In the genomic region with DNA sequence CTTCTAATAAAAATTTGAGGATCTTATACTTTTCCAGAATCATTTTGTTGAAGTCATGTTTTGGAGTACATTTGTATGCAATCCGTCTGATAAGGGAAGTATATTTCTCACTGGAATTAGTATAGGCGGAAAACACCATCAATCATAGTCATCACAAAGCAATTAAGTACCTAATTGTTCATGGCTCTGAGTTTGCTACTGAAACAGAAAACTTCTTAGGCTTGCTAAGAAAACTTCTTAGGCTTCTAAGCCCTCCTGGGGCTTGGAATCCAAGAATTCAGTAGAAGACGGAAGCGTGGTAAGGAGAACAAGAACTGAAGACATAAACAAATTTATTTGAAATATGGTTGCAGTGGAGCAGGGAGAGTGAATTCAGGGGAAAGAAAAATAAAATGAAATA, we compare ENCODE assay signal across 17 cellular contexts.
DNase-seq lines count a peak whose midpoint lies in the region; ATAC-seq and TF ChIP-seq lines count a peak whose summit lies in the region.
"Had no signal": no experiment of that assay in that cellular context is flagged by ENCODE, and none has a peak within 500 bp of the region (broad histone marks: within the 10 kb centered on the region; RNA-seq: fewer than 3 reads in every experiment).

No MANE protein-coding gene starts in this region.

- no peak for TF ChIP-seq POLR2A in stomach (IDR thresholded peaks at IDR 0.05)
- TF ChIP-seq POLR2A in heart left ventricle (IDR thresholded peaks at IDR 0.05), result no peak

- H3K27me3 ChIP-seq in stomach (no peaks in the 10 kb centered on the region), heart left ventricle (no peaks in the 10 kb centered on the region)

- peaks cover 61% of the 10 kb centered on the region for H3K4me1 Mint-ChIP-seq in nephron progenitor cell
- no peaks in the 10 kb centered on the region for H3K4me1 Mint-ChIP-seq in stimulated activated naive B cell treated with anti-CD40 and anti-IgM and Interleukin-4, amounts not matched to agents 10 μg/mL and 1 μg/mL and 100 μg/mL, for 72 hours
- H3K4me1 Mint-ChIP-seq: CD4-positive, alpha-beta memory T cell had no signal

- WGBS in stomach, 5 donors, result 49 to 70% (median 56%) methylated on average over 4 of the region's 4 CpGs
- WGBS in heart left ventricle, 4 donors, result 82 to 85% (median 83%) methylated on average over 4 of the region's 4 CpGs

- H3K36me3 ChIP-seq in HEK293 (ENCODE audit: control insufficient read depth in 2 of 2, insufficient read depth in 1 of 2, low read length in 2 of 2) (no peaks in the 10 kb centered on the region), stomach (no peaks in the 10 kb centered on the region), heart left ventricle (no peaks in the 10 kb centered on the region)
- H3K36me3 ChIP-seq: HAP-1 had no signal

- POLR2A ChIA-PET in HEK293 (lab: Yijun Ruan, JAX), result no interaction called here

- CTCF ChIA-PET in HEK293 (lab: Yijun Ruan, JAX), result no interaction called here

- TF ChIP-seq EP300 in stomach (IDR thresholded peaks at IDR 0.05), result no peak

- intact Hi-C loops in stomach (cut with DNase I; ENCODE audit: low total_unique reads) (no loop called here), heart left ventricle (cut with DNase I) (no loop called here)

- H3K4me1 ChIP-seq in HEK293 (ENCODE audit: control insufficient read depth, insufficient read depth, low read length) (peaks cover 7% of the 10 kb centered on the region; the same call in 1 of the 2 replicates), stomach (peaks cover 0 to 11% (median 2%) of the 10 kb centered on the region in 4 donors), heart left ventricle (no peaks in the 10 kb centered on the region)
- H3K4me1 ChIP-seq: HAP-1 had no signal

- H3K4me3 Mint-ChIP-seq in nephron progenitor cell, result no peak overlapping the region
- H3K4me3 Mint-ChIP-seq in stimulated activated naive B cell treated with anti-CD40 and anti-IgM and Interleukin-4, amounts not matched to agents 10 μg/mL and 1 μg/mL and 100 μg/mL, for 72 hours, result no peak overlapping the region
- H3K4me3 Mint-ChIP-seq: CD4-positive, alpha-beta memory T cell had no signal

- no peaks in the 10 kb centered on the region for H3K9me3 ChIP-seq in HEK293 (ENCODE audit: control insufficient read depth, insufficient read depth, low read depth, low read length)
- no peaks in the 10 kb centered on the region for H3K9me3 ChIP-seq in stomach
- H3K9me3 ChIP-seq in heart left ventricle, result no peaks in the 10 kb centered on the region
- H3K9me3 ChIP-seq: A549, Caco-2, HAP-1 had no signal

- H3K4me3 ChIP-seq in HEK293 (ENCODE audit: low read depth, low read length) (no peak overlapping the region), stomach (no peak overlapping the region), heart left ventricle (no peak overlapping the region)
- H3K4me3 ChIP-seq: A549, HAP-1 had no signal

- DNase-seq in NCI-H69 (lab: John Stamatoyannopoulos, UW) (peak; percentile 44), left kidney (ENCODE audit: low read depth, low spot score) (peak; percentile 37), nephron progenitor cell (no peak), stomach (no peak), midbrain (lab: John Stamatoyannopoulos, UW) (no peak), heart left ventricle (no peak)
- no peak for DNase-seq in stimulated activated naive B cell treated with anti-CD40 and anti-IgM and Interleukin-4, amounts not matched to agents 10 μg/mL and 1 μg/mL and 100 μg/mL, for 72 hours
- DNase-seq: 8988T; C1 segment of cervical spinal cord; Caco-2; CD4-positive, alpha-beta memory T cell; DMS153; DND-41; GOT3 had no signal

- no peaks in the 10 kb centered on the region for H3K36me3 Mint-ChIP-seq in nephron progenitor cell (ENCODE audit: low read depth)
- no peaks in the 10 kb centered on the region for H3K36me3 Mint-ChIP-seq in stimulated activated naive B cell treated with anti-CD40 and anti-IgM and Interleukin-4, amounts not matched to agents 10 μg/mL and 1 μg/mL and 100 μg/mL, for 72 hours
- H3K36me3 Mint-ChIP-seq: CD4-positive, alpha-beta memory T cell had no signal

- no peak for ATAC-seq in stimulated activated naive B cell treated with anti-CD40 and anti-IgM and Interleukin-4, amounts not matched to agents 10 μg/mL and 1 μg/mL and 100 μg/mL, for 72 hours (replicated peaks)
- no peak for ATAC-seq in heart left ventricle
- ATAC-seq: A549 had no signal

- no peak for TF ChIP-seq CTCF in HEK293 (tag by site-specific recombination; IDR thresholded peaks at IDR 0.05)
- no peak for TF ChIP-seq CTCF in nephron progenitor cell (IDR thresholded peaks at IDR 0.05)
- TF ChIP-seq CTCF in stomach (IDR thresholded peaks at IDR 0.05), result no peak
- TF ChIP-seq CTCF in heart left ventricle (IDR thresholded peaks at IDR 0.05), result no peak

- no peaks in the 10 kb centered on the region for H3K27me3 Mint-ChIP-seq in nephron progenitor cell (ENCODE audit: low read depth, poor library complexity)
- no peaks in the 10 kb centered on the region for H3K27me3 Mint-ChIP-seq in stimulated activated naive B cell treated with anti-CD40 and anti-IgM and Interleukin-4, amounts not matched to agents 10 μg/mL and 1 μg/mL and 100 μg/mL, for 72 hours
- H3K27me3 Mint-ChIP-seq: CD4-positive, alpha-beta memory T cell had no signal

- peak overlapping the region; percentile 14 for H3K27ac Mint-ChIP-seq in nephron progenitor cell
- no peak overlapping the region for H3K27ac Mint-ChIP-seq in stimulated activated naive B cell treated with anti-CD40 and anti-IgM and Interleukin-4, amounts not matched to agents 10 μg/mL and 1 μg/mL and 100 μg/mL, for 72 hours
- H3K27ac Mint-ChIP-seq: CD4-positive, alpha-beta memory T cell had no signal

- no peak overlapping the region for H3K27ac ChIP-seq in HEK293 (ENCODE audit: extremely low read depth, low read depth, low read length)
- H3K27ac ChIP-seq in stomach, result no peak overlapping the region
- H3K27ac ChIP-seq in heart left ventricle, result no peak overlapping the region
- H3K27ac ChIP-seq: A549 had no signal

- H3K9me3 Mint-ChIP-seq in nephron progenitor cell, result no peaks in the 10 kb centered on the region
- no peaks in the 10 kb centered on the region for H3K9me3 Mint-ChIP-seq in stimulated activated naive B cell treated with anti-CD40 and anti-IgM and Interleukin-4, amounts not matched to agents 10 μg/mL and 1 μg/mL and 100 μg/mL, for 72 hours

TF ChIP-seq in HEK293, 187 proteins besides CTCF, POLR2A, EP300 and RAD21:
- TF ChIP-seq, protein P1, sequence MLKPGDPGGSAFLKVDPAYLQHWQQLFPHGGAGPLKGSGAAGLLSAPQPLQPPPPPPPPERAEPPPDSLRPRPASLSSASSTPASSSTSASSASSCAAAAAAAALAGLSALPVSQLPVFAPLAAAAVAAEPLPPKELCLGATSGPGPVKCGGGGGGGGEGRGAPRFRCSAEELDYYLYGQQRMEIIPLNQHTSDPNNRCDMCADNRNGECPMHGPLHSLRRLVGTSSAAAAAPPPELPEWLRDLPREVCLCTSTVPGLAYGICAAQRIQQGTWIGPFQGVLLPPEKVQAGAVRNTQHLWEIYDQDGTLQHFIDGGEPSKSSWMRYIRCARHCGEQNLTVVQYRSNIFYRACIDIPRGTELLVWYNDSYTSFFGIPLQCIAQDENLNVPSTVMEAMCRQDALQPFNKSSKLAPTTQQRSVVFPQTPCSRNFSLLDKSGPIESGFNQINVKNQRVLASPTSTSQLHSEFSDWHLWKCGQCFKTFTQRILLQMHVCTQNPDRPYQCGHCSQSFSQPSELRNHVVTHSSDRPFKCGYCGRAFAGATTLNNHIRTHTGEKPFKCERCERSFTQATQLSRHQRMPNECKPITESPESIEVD (tag by site-specific recombination; IDR thresholded peaks at IDR 0.05), result 0 out of 2 replicates have a peak, but pooled peaks have one; percentile 14
- no peak for TF ChIP-seq GLIS1 (tag by site-specific recombination; IDR thresholded peaks at IDR 0.05)

Comparison
In these comparisons a context has a peak if more than half of its experiments do, and no peak if none do; other contexts are left out.
1. DNase-seq: peak in NCI-H69 (single experiment) and left kidney (single experiment); none in nephron progenitor cell (single experiment), stomach (single experiment), midbrain (single experiment), stimulated activated naive B cell treated with anti-CD40 and anti-IgM and Interleukin-4, amounts not matched to agents 10 μg/mL and 1 μg/mL and 100 μg/mL, for 72 hours (single experiment) and heart left ventricle (0 of 5).